20 cellular contexts compared by ENCODE assay signal in the genomic region with DNA sequence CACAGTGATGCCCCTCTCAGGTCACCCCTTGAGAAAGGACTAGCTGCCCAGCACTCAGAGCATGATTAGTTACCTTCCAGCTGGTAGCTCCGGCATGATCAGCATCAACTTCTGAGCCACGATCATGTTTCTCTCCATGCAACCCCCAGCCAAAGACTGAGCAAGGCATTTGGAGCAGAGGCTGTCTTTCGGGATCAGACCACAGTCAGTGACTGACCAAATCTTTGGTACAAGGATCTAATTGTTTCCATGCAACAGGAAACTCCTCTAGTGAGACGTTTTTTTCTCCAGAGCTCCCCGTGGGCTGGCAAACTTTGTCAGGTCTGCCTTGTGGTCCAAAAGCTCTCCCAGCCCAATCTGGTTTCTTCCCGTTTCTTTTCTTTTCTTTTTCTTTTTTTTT.
"Had no signal": no experiment of that assay in that cellular context is flagged by ENCODE, and none has a peak within 500 bp of the region (broad histone marks: within the 10 kb centered on the region; RNA-seq: fewer than 3 reads in every experiment).

No MANE protein-coding gene starts in this region.

- H3K27me3 ChIP-seq: colonic mucosa, foreskin keratinocyte, neural progenitor cell, tibial nerve, vagina had no signal

- H3K79me2 ChIP-seq: parathyroid adenoma had no signal

- H3K27ac Mint-ChIP-seq: activated B cell treated with CpG ODN at 0.5 μM for 24 hours; activated CD8-positive, alpha-beta T cell treated with anti-CD3 and anti-CD28 coated beads for 36 hours; activated naive CD4-positive, alpha-beta T cell treated with anti-CD3 and anti-CD28 coated beads, Interleukin-2, amount 50 U/mL, for 24 hours; immature natural killer cell; neural progenitor cell had no signal

- H3K36me3 Mint-ChIP-seq: activated naive CD4-positive, alpha-beta T cell treated with anti-CD3 and anti-CD28 coated beads, Interleukin-2, amount 50 U/mL, for 24 hours; immature natural killer cell; neural progenitor cell had no signal

- H3K4me1 Mint-ChIP-seq: activated B cell treated with CpG ODN at 0.5 μM for 24 hours; activated naive CD4-positive, alpha-beta T cell treated with anti-CD3 and anti-CD28 coated beads, Interleukin-2, amount 50 U/mL, for 24 hours; immature natural killer cell; neural progenitor cell had no signal

- H3K27ac ChIP-seq: colonic mucosa, foreskin keratinocyte, neural progenitor cell, parathyroid adenoma, skin epidermis, tibial nerve, vagina had no signal

- H3K36me3 ChIP-seq: colonic mucosa, neural progenitor cell, tibial nerve, vagina had no signal

- ATAC-seq: activated CD8-positive, alpha-beta T cell treated with anti-CD3 and anti-CD28 coated beads for 36 hours; esophagus mucosa; foreskin keratinocyte had no signal

- DNase-seq: activated B cell treated with CpG ODN at 0.5 μM for 24 hours; activated CD4-positive, alpha-beta T cell treated with anti-CD3 and anti-CD28 coated beads for 48 hours; activated CD8-positive, alpha-beta memory T cell treated with anti-CD3 and anti-CD28 coated beads, Interleukin-2, amount 50 U/mL, for 4 hours; activated CD8-positive, alpha-beta T cell treated with anti-CD3 and anti-CD28 coated beads for 36 hours; activated effector memory CD4-positive, alpha-beta T cell treated with anti-CD3 and anti-CD28 coated beads, Interleukin-2, amount 50 U/mL, for 16 hours; activated T-cell treated with anti-CD3 and anti-CD28 coated beads, Interleukin-2, amount 50 U/mL, for 48 hours; caudate nucleus; colonic mucosa; foreskin keratinocyte; immature natural killer cell; midbrain; stimulated activated CD4-positive, alpha-beta T cell treated with anti-CD3 and anti-CD28 coated beads, Interleukin-4, amount 100 ng/mL, for 24 hours; stimulated activated naive CD4-positive, alpha-beta T cell had no signal

- H3K9me3 Mint-ChIP-seq: activated CD8-positive, alpha-beta T cell treated with anti-CD3 and anti-CD28 coated beads for 36 hours; activated naive CD4-positive, alpha-beta T cell treated with anti-CD3 and anti-CD28 coated beads, Interleukin-2, amount 50 U/mL, for 24 hours; neural progenitor cell had no signal

- H3K4me3 Mint-ChIP-seq: activated B cell treated with CpG ODN at 0.5 μM for 24 hours; activated CD8-positive, alpha-beta T cell treated with anti-CD3 and anti-CD28 coated beads for 36 hours; activated naive CD4-positive, alpha-beta T cell treated with anti-CD3 and anti-CD28 coated beads, Interleukin-2, amount 50 U/mL, for 24 hours; immature natural killer cell; neural progenitor cell had no signal

- H3K4me3 ChIP-seq: colonic mucosa, neural progenitor cell, skin epidermis, tibial nerve, vagina had no signal

- H2AFZ ChIP-seq: neural progenitor cell, parathyroid adenoma had no signal

- H3K9ac ChIP-seq: neural progenitor cell, parathyroid adenoma had no signal

- H3K4me2 ChIP-seq: neural progenitor cell had no signal

- H3K4me1 ChIP-seq: colonic mucosa, foreskin keratinocyte, parathyroid adenoma, tibial nerve, vagina had no signal
